14 cellular contexts compared by ENCODE assay signal in the genomic region with DNA sequence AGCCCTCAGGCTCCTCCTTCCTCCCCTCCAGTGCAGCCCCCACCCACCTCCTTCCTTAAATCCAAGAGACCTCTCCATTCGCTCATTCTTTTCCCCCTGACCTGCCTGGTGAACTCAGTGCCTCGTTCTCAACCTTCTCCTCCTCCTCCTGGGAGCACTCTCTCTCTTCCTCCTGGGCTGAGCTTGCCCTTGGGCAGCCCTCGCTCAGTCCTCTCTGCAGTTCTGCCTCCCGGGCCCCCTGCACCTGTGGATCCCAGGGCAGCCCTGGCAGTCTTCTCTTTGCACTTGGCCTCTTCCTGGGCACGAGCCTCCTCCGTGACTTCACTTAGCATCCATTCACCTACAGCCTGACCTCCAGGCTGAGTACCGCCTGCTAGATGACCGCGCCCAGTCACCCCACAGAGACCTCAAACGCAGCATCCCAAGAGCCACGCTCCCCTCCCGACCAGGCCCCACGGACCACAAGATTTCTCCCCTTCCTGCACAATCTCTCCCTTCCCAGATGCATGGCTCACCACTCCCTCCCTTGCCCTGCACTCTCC.
"Had no signal": no experiment of that assay in that cellular context is flagged by ENCODE, and none has a peak within 500 bp of the region (broad histone marks: within the 10 kb centered on the region; RNA-seq: fewer than 3 reads in every experiment).

No MANE protein-coding gene starts in this region.

- H3K9me3 Mint-ChIP-seq: activated B cell treated with CpG ODN at 0.5 μM for 24 hours; activated naive CD4-positive, alpha-beta T cell treated with anti-CD3 and anti-CD28 coated beads, Interleukin-2, amount 50 U/mL, for 72 hours; T-helper 1 cell treated with Interleukin-12 subunit alpha and Interleukin-12 subunit beta and Interleukin-4 antibody, amounts not matched to agents 30 μg/mL and 1 μg/mL, for 36 hours had no signal

- H3K36me3 Mint-ChIP-seq: activated naive CD4-positive, alpha-beta T cell treated with anti-CD3 and anti-CD28 coated beads, Interleukin-2, amount 50 U/mL, for 72 hours had no signal

- DNase-seq: activated B cell treated with CpG ODN at 0.5 μM for 24 hours; activated CD4-positive, alpha-beta T cell treated with anti-CD3 and anti-CD28 coated beads, Interleukin-2, amount 50 U/mL, for 1 hour; brain microvascular endothelial cell; hypothalamus; kidney glomerular epithelial cell; midbrain; ovary; stimulated activated CD4-positive, alpha-beta T cell treated with anti-CD3 and anti-CD28 coated beads, Interleukin-4, amount 100 ng/mL, for 1 hour; stimulated activated CD8-positive, alpha-beta memory T cell treated with anti-CD3 and anti-CD28 coated beads, Interleukin-4, amount 100 ng/mL, for 48 hours; stomach; uterus had no signal

- H3K9me3 ChIP-seq: ovary, stomach, uterus had no signal

- H3K36me3 ChIP-seq: brain microvascular endothelial cell, ovary, stomach, uterus had no signal

- H3K27me3 ChIP-seq: brain microvascular endothelial cell, dorsolateral prefrontal cortex, ovary, stomach, uterus had no signal

- ATAC-seq: activated naive CD4-positive, alpha-beta T cell treated with anti-CD3 and anti-CD28 coated beads, Interleukin-2, amount 50 U/mL, for 72 hours had no signal

- H3K4me3 Mint-ChIP-seq: activated B cell treated with CpG ODN at 0.5 μM for 24 hours; T-helper 1 cell treated with Interleukin-12 subunit alpha and Interleukin-12 subunit beta and Interleukin-4 antibody, amounts not matched to agents 30 μg/mL and 1 μg/mL, for 36 hours had no signal

- H3K4me1 Mint-ChIP-seq: activated B cell treated with CpG ODN at 0.5 μM for 24 hours had no signal

- H3K27ac ChIP-seq: brain microvascular endothelial cell, dorsolateral prefrontal cortex, ovary, stomach, uterus had no signal

- H3K4me3 ChIP-seq: dorsolateral prefrontal cortex, ovary, stomach, uterus had no signal

- H3K27ac Mint-ChIP-seq: activated B cell treated with CpG ODN at 0.5 μM for 24 hours; T-helper 1 cell treated with Interleukin-12 subunit alpha and Interleukin-12 subunit beta and Interleukin-4 antibody, amounts not matched to agents 30 μg/mL and 1 μg/mL, for 36 hours had no signal
